24 cellular contexts compared by ENCODE assay signal in genomic region chrX:151609222-151609621, GRCh38. TPM values are rescaled to one million over a fixed set of nuclear protein-coding genes. Genes with fewer than 3 reads are reported as not detected.
"Had no signal": no experiment of that assay in that cellular context is flagged by ENCODE, and none has a peak within 500 bp of the region (broad histone marks: within the 10 kb centered on the region; RNA-seq: fewer than 3 reads in every experiment).

No MANE protein-coding gene starts in this region.

- H3K27me3 ChIP-seq: esophagus muscularis mucosa, gastrocnemius medialis, heart right ventricle, neutrophil, sigmoid colon, stomach had no signal

- DNase-seq: effector memory CD4-positive, alpha-beta T cell; gastrocnemius medialis; heart right ventricle; hypothalamus; islet precursor cell; mucosa of descending colon; naive thymus-derived CD8-positive, alpha-beta T cell; sigmoid colon; stimulated activated CD4-positive, alpha-beta T cell treated with anti-CD3 and anti-CD28 coated beads, Interleukin-2, amount 100 ng/mL, for 24 hours; stimulated activated CD4-positive, alpha-beta T cell treated with anti-CD3 and anti-CD28 coated beads, Interleukin-4, amount 100 ng/mL, for 4 hours; stimulated activated naive B cell treated with anti-CD40 and anti-IgM and Interleukin-4, amounts not matched to agents 10 μg/mL and 1 μg/mL and 100 μg/mL, for 72 hours; stomach; trophoblast cell had no signal

- H3K4me1 ChIP-seq: esophagus muscularis mucosa, gastrocnemius medialis, heart right ventricle, sigmoid colon, stomach had no signal

- H3K27ac ChIP-seq: epithelial cell of prostate, esophagus muscularis mucosa, gastrocnemius medialis, heart right ventricle, neutrophil, sigmoid colon, skin epidermis, stomach had no signal

- H3K9me3 ChIP-seq: esophagus muscularis mucosa, gastrocnemius medialis, heart right ventricle, mucosa of descending colon, neutrophil, sigmoid colon had no signal

- H3K36me3 ChIP-seq: esophagus muscularis mucosa, gastrocnemius medialis, heart right ventricle, neutrophil, sigmoid colon, stomach had no signal

- H3K4me3 ChIP-seq: esophagus muscularis mucosa, gastrocnemius medialis, heart right ventricle, mucosa of descending colon, sigmoid colon, skin epidermis, stomach had no signal

- ATAC-seq: gastrocnemius medialis; heart right ventricle; left lobe of liver; mucosa of descending colon; naive thymus-derived CD8-positive, alpha-beta T cell; stimulated activated naive B cell treated with anti-CD40 and anti-IgM and Interleukin-4, amounts not matched to agents 10 μg/mL and 1 μg/mL and 100 μg/mL, for 72 hours had no signal

RNA-seq across cellular contexts. Expression of gene PASD1, which starts 45.7 kb away (rescaled TPM):
- total RNA-seq: esophagus muscularis mucosa; fibroblast of villous mesenchyme; gastrocnemius medialis; heart right ventricle; left lobe of liver; lower leg skin; mucosa of descending colon; naive thymus-derived CD8-positive, alpha-beta T cell; osteoblast; pulmonary artery endothelial cell; sigmoid colon; stomach; urinary bladder had no signal
- polyA plus RNA-seq: heart right ventricle; naive thymus-derived CD8-positive, alpha-beta T cell; neural cell; sigmoid colon; stomach; urinary bladder had no signal
